8 cellular contexts compared by ENCODE assay signal in genomic region chr19:49442793-49443365, GRCh38. TPM values are rescaled to one million over a fixed set of nuclear protein-coding genes. Genes with fewer than 3 reads are reported as not detected.
DNase-seq lines count a peak whose midpoint lies in the region; ATAC-seq, FAIRE-seq and TF ChIP-seq lines count a peak whose summit lies in the region.

No MANE protein-coding gene starts in this region.

- no peaks in the 10 kb centered on the region for H3K9me3 Mint-ChIP-seq in nephron progenitor cell

- peaks cover 12% of the 10 kb centered on the region for H3K36me3 Mint-ChIP-seq in nephron progenitor cell (ENCODE audit: low read depth)

- in situ Hi-C loops in ACHN (cut with HindIII; ENCODE audit: low pct_ligation_motif_present, low pct_unique_long_range_greater_than_20kb, low sequenced_read_pairs): no loop called here

- FAIRE-seq in urothelium cell line (lab: Jason Lieb, UNC): peak; percentile 92

- H3K27ac Mint-ChIP-seq in nephron progenitor cell: no peak overlapping the region

- ATAC-seq in GM18498 (IDR thresholded peaks at IDR 0.05; ENCODE audit: unreplicated experiment) (peak; percentile 22), HG03432 (IDR thresholded peaks at IDR 0.05; ENCODE audit: unreplicated experiment) (peak; percentile 11)

- peak; percentile 91 for DNase-seq in ACHN
- peak; percentile 98 for DNase-seq in NCI-H82 (lab: John Stamatoyannopoulos, UW)
- peak; percentile 30 to 37 for DNase-seq in activated T-helper 1 cell treated with anti-CD3 and anti-CD28 coated beads, Interleukin-2, amount 50 U/mL, for 16 hours (ENCODE audit: low read depth in 1 of 2, low spot score in 1 of 2)
- DNase-seq in fibroblast of the aortic adventitia (ENCODE audit: low read depth): peak; percentile 80
- DNase-seq in nephron progenitor cell: peak; percentile 99
- DNase-seq in urothelium cell line (ENCODE audit: low spot score): peak; percentile 95

- peaks cover 50% of the 10 kb centered on the region for H3K27me3 Mint-ChIP-seq in nephron progenitor cell (ENCODE audit: low read depth, poor library complexity)

- peaks cover 44% of the 10 kb centered on the region for H3K4me1 Mint-ChIP-seq in nephron progenitor cell

- peak overlapping the region; percentile 75 for H3K4me3 ChIP-seq in fibroblast of the aortic adventitia (ENCODE audit: low read depth, low read length)

- peak overlapping the region; percentile 82 for H3K4me3 Mint-ChIP-seq in nephron progenitor cell

- TF ChIP-seq CTCF in fibroblast of the aortic adventitia (IDR thresholded peaks at IDR 0.05; ENCODE audit: insufficient read depth, low read length) (no peak), nephron progenitor cell (IDR thresholded peaks at IDR 0.05) (no peak)

RNA-seq across cellular contexts. Expression of gene SLC17A7, which starts 1.6 kb away (rescaled TPM):
- total RNA-seq in fibroblast of the aortic adventitia (ENCODE audit: low replicate concordance): 0.49 TPM in 1 of 2 replicates, not detected in the other

RNA-seq across cellular contexts. Expression of gene PIH1D1, which starts 8.7 kb away (rescaled TPM):
- total RNA-seq in fibroblast of the aortic adventitia (ENCODE audit: low replicate concordance): 80.6 and 151 TPM in 2 replicates

RNA-seq across cellular contexts. Expression of gene ALDH16A1, which starts 10.1 kb away (rescaled TPM):
- total RNA-seq in fibroblast of the aortic adventitia (ENCODE audit: low replicate concordance): 25.0 and 29.6 TPM in 2 replicates

RNA-seq across cellular contexts. Expression of gene GFY, which starts 17.7 kb away (rescaled TPM):
- not detected in 2 replicates for total RNA-seq in fibroblast of the aortic adventitia (ENCODE audit: low replicate concordance)

RNA-seq across cellular contexts. Expression of gene PTH2, which starts 19.6 kb away (rescaled TPM):
- not detected in 2 replicates for total RNA-seq in fibroblast of the aortic adventitia (ENCODE audit: low replicate concordance)

Comparison
In these comparisons a context has a peak if more than half of its experiments do, and no peak if none do; other contexts are left out.
1. Peak in every context shown above with its lines: DNase-seq, ATAC-seq and H3K4me3 ChIP-seq.
2. DNase-seq: peak in every context shown above with its lines; median percentile 99 in nephron progenitor cell; 98 in NCI-H82; 95 in urothelium cell line; 91 in ACHN; 80 in fibroblast of the aortic adventitia; 34 in activated T-helper 1 cell treated with anti-CD3 and anti-CD28 coated beads, Interleukin-2, amount 50 U/mL, for 16 hours.